ENCODE assay signal across 8 cellular contexts in genomic region chr16:53098526-53099317, GRCh38. TPM values are rescaled to one million over a fixed set of nuclear protein-coding genes. Genes with fewer than 3 reads are reported as not detected.
A peak's percentile ranks its signal among the peaks of the same experiment; 100 is the strongest.
DNase-seq lines count a peak whose midpoint lies in the region; ATAC-seq, FAIRE-seq and TF ChIP-seq lines count a peak whose summit lies in the region.

No MANE protein-coding gene starts in this region.

- no peak for TF ChIP-seq CTCF in 22Rv1 (IDR thresholded peaks at IDR 0.05)

- H3K9me3 Mint-ChIP-seq in activated CD4-positive, alpha-beta T cell treated with anti-CD3 and anti-CD28 coated beads, Interleukin-2, amount 10 ng/mL, durations not matched to agents 7 days and 5 days, result no peaks in the 10 kb centered on the region
- no peaks in the 10 kb centered on the region for H3K9me3 Mint-ChIP-seq in memory B cell

- peak; percentile 86 for FAIRE-seq in GM18507 (lab: Jason Lieb, UNC)

- H3K27ac Mint-ChIP-seq in activated CD4-positive, alpha-beta T cell treated with anti-CD3 and anti-CD28 coated beads, Interleukin-2, amount 10 ng/mL, durations not matched to agents 7 days and 5 days, result peak overlapping the region; percentile 85
- peak overlapping the region; percentile 94 for H3K27ac Mint-ChIP-seq in memory B cell

- CTCF ChIA-PET in activated CD4-positive, alpha-beta T cell treated with anti-CD3 and anti-CD28 coated beads, Interleukin-2, amount 10 ng/mL, durations not matched to agents 7 days and 5 days (lab: Charles Lee), result interaction anchor here (0.9 to 2.2 kb wide), 7 partner anchors 9 to 44 kb away, joined by 3 to 7 read pairs (median 4); partner anchors contain the start of gene CHD9

- DNase-seq in GM18507 (ENCODE audit: extremely low spot score, insufficient read length, low read depth) (no peak), NCI-H2196 treated with DMSO at 0.1 percent for 48 hours (lab: John Stamatoyannopoulos, UW; ENCODE audit: unreplicated experiment) (peak; percentile 49), memory B cell (ENCODE audit: low spot score in 2 of 2) (peak; percentile 51 to 63)
- peak; percentile 28 for DNase-seq in activated CD4-positive, alpha-beta T cell treated with anti-CD3 and anti-CD28 coated beads, Interleukin-2, amount 10 ng/mL, durations not matched to agents 7 days and 5 days
- DNase-seq in effector CD4-positive, alpha-beta T cell, result peak; percentile 36
- peak; percentile 10 to 36 for DNase-seq in stimulated activated CD8-positive, alpha-beta memory T cell treated with anti-CD3 and anti-CD28 coated beads, Interleukin-4, amount 100 ng/mL, for 4 hours (ENCODE audit: low read depth in 2 of 2, low spot score in 1 of 2)

- H3K4me1 Mint-ChIP-seq in activated CD4-positive, alpha-beta T cell treated with anti-CD3 and anti-CD28 coated beads, Interleukin-2, amount 10 ng/mL, durations not matched to agents 7 days and 5 days, result peaks cover 38% of the 10 kb centered on the region
- H3K4me1 Mint-ChIP-seq in memory B cell, result peaks cover 40% of the 10 kb centered on the region

- no peaks in the 10 kb centered on the region for H3K36me3 Mint-ChIP-seq in activated CD4-positive, alpha-beta T cell treated with anti-CD3 and anti-CD28 coated beads, Interleukin-2, amount 10 ng/mL, durations not matched to agents 7 days and 5 days (ENCODE audit: low read depth)
- peaks cover 1% of the 10 kb centered on the region for H3K36me3 Mint-ChIP-seq in memory B cell

- H3K4me3 Mint-ChIP-seq in activated CD4-positive, alpha-beta T cell treated with anti-CD3 and anti-CD28 coated beads, Interleukin-2, amount 10 ng/mL, durations not matched to agents 7 days and 5 days, result peak overlapping the region; percentile 75
- H3K4me3 Mint-ChIP-seq in memory B cell, result peak overlapping the region; percentile 85

- no peaks in the 10 kb centered on the region for H3K27me3 Mint-ChIP-seq in activated CD4-positive, alpha-beta T cell treated with anti-CD3 and anti-CD28 coated beads, Interleukin-2, amount 10 ng/mL, durations not matched to agents 7 days and 5 days
- no peaks in the 10 kb centered on the region for H3K27me3 Mint-ChIP-seq in memory B cell

- peak; percentile 55 for ATAC-seq in HG02970 (IDR thresholded peaks at IDR 0.05; ENCODE audit: low FRiP score, unreplicated experiment)
- peak; percentile 80 for ATAC-seq in memory B cell (ENCODE audit: low read depth)

- H3K27ac ChIP-seq in 22Rv1, result peak overlapping the region; percentile 94

- POLR2A ChIA-PET in activated CD4-positive, alpha-beta T cell treated with anti-CD3 and anti-CD28 coated beads, Interleukin-2, amount 10 ng/mL, durations not matched to agents 7 days and 5 days (lab: Charles Lee), result interaction anchor here (0.5 kb wide), 1 partner anchor 38 kb away, joined by 3 read pairs; no protein-coding TSS in a partner anchor

RNA-seq across cellular contexts. Expression of gene CHD9, which starts 43.9 kb away (rescaled TPM):
- 10 to 100 TPM; 20.5 to 23.9 TPM for total RNA-seq in activated CD4-positive, alpha-beta T cell treated with anti-CD3 and anti-CD28 coated beads, Interleukin-2, amount 10 ng/mL, durations not matched to agents 7 days and 5 days

RNA-seq across cellular contexts. Expression of gene CHD9NB, which starts 46.0 kb away (rescaled TPM):
- under 1 TPM; 0.15 to 0.27 TPM for total RNA-seq in activated CD4-positive, alpha-beta T cell treated with anti-CD3 and anti-CD28 coated beads, Interleukin-2, amount 10 ng/mL, durations not matched to agents 7 days and 5 days
